In genomic region chr11:64918056-64918455, GRCh38 we compare ENCODE assay signal across 1 cellular context.
TF ChIP-seq lines count a peak whose summit lies in the region.

No MANE protein-coding gene starts in this region.

TF ChIP-seq in HEK293, 187 proteins besides CTCF, POLR2A, EP300 and RAD21 (continued from another document):
- TF ChIP-seq PATZ1 (tag by site-specific recombination; IDR thresholded peaks at IDR 0.05) = no peak
- TF ChIP-seq ZFP41 (tag by site-specific recombination; IDR thresholded peaks at IDR 0.05; ENCODE audit: borderline replicate concordance) = no peak
TF ChIP-seq in HEK293: peak in this region for 4.
